Comparison of ENCODE assay signal across 15 cellular contexts in the genomic region with DNA sequence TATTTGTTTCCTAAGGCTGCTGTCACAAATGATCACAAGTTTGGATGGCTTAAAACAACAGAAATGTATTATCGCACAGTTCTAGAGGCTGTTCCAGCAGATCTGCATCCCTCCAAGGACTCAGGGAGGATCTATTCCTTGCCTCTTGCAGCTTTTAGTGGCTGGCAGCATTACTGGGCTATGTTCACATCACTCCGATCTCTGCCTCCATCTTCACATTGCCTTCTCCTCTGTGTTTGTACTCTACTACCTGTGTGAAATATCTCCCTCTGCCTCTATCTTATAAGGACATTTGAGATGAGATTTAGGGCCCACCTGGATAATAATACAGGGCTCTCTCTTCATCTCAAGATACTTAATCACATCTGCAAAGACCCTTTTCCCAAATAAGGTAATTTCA. TPM values are rescaled to one million over a fixed set of nuclear protein-coding genes. Genes with fewer than 3 reads are reported as not detected.
DNase-seq lines count a peak whose midpoint lies in the region; ATAC-seq, FAIRE-seq and TF ChIP-seq lines count a peak whose summit lies in the region.
"Had no signal": no experiment of that assay in that cellular context is flagged by ENCODE, and none has a peak within 500 bp of the region (broad histone marks: within the 10 kb centered on the region; RNA-seq: fewer than 3 reads in every experiment).

No MANE protein-coding gene starts in this region.

- TF ChIP-seq CTCF in nephron progenitor cell (IDR thresholded peaks at IDR 0.05) (no peak), vagina (IDR thresholded peaks at IDR 0.05) (no peak)

- DNase-seq in right cardiac atrium (no peak), Right ventricle myocardium superior (no peak), nephron progenitor cell (no peak), vagina (ENCODE audit: extremely low spot score in 2 of 2) (no peak), NCI-H82 treated with DMSO at 0.1 percent for 48 hours (lab: John Stamatoyannopoulos, UW; ENCODE audit: unreplicated experiment) (no peak), cerebellum (ENCODE audit: low spot score) (no peak), RCC 7860 (ENCODE audit: low spot score) (no peak)
- no peak for DNase-seq in activated naive CD8-positive, alpha-beta T cell treated with anti-CD3 and anti-CD28 coated beads, Interleukin-2, amount 10 ng/mL, durations not matched to agents 7 days and 5 days
- DNase-seq: activated gamma-delta T cell treated with Interleukin-2 at 50 U/mL for 16 hours, BE2C, posterior cingulate gyrus, SHP77 treated with DMSO at 0.1 percent for 48 hours had no signal

- H3K36me3 Mint-ChIP-seq in activated naive CD8-positive, alpha-beta T cell treated with anti-CD3 and anti-CD28 coated beads, Interleukin-2, amount 10 ng/mL, durations not matched to agents 7 days and 5 days: peaks cover 66% of the 10 kb centered on the region
- H3K36me3 Mint-ChIP-seq in nephron progenitor cell (ENCODE audit: low read depth): peaks cover 71% of the 10 kb centered on the region

- H3K4me1 ChIP-seq in right cardiac atrium (ENCODE audit: control insufficient read depth, insufficient read depth, low read length): no peaks in the 10 kb centered on the region
- peaks cover 39% of the 10 kb centered on the region for H3K4me1 ChIP-seq in vagina
- H3K4me1 ChIP-seq: BE2C, esophagus muscularis mucosa had no signal

- POLR2A ChIA-PET in activated naive CD8-positive, alpha-beta T cell treated with anti-CD3 and anti-CD28 coated beads, Interleukin-2, amount 10 ng/mL, durations not matched to agents 7 days and 5 days (lab: Charles Lee): interaction anchor here (1.6 to 5.9 kb wide), 4 partner anchors 16 to 66 kb away, joined by 4 to 59 read pairs (median 20); partner anchors contain the start of genes METTL4, NDC80 and SMCHD1

- TF ChIP-seq POLR2A in vagina (IDR thresholded peaks at IDR 0.05): no peak

- peak overlapping the region; percentile 81 for H3K4me3 Mint-ChIP-seq in activated naive CD8-positive, alpha-beta T cell treated with anti-CD3 and anti-CD28 coated beads, Interleukin-2, amount 10 ng/mL, durations not matched to agents 7 days and 5 days
- no peak overlapping the region for H3K4me3 Mint-ChIP-seq in nephron progenitor cell

- peak overlapping the region; percentile 62 for H3K27ac ChIP-seq in right cardiac atrium (ENCODE audit: low read length)
- H3K27ac ChIP-seq in vagina: peak overlapping the region; percentile 81

- no peak for ATAC-seq in right cardiac atrium
- no peak for ATAC-seq in Right ventricle myocardium superior (ENCODE audit: poor library complexity)
- ATAC-seq in activated naive CD8-positive, alpha-beta T cell treated with anti-CD3 and anti-CD28 coated beads, Interleukin-2, amount 10 ng/mL, durations not matched to agents 7 days and 5 days (ENCODE audit: low read depth): peak; percentile 35

- intact Hi-C loops in right cardiac atrium (cut with DNase I) (no loop called here), Right ventricle myocardium superior (cut with DNase I) (no loop called here), vagina (cut with DNase I) (no loop called here)

- H3K27me3 Mint-ChIP-seq in activated naive CD8-positive, alpha-beta T cell treated with anti-CD3 and anti-CD28 coated beads, Interleukin-2, amount 10 ng/mL, durations not matched to agents 7 days and 5 days: no peaks in the 10 kb centered on the region
- H3K27me3 Mint-ChIP-seq in nephron progenitor cell (ENCODE audit: low read depth, poor library complexity): no peaks in the 10 kb centered on the region

- whole genome bisulfite sequencing in right cardiac atrium: 82% methylated on average over 2 of the region's 2 CpGs

- peak overlapping the region; percentile 98 for H3K27ac Mint-ChIP-seq in activated naive CD8-positive, alpha-beta T cell treated with anti-CD3 and anti-CD28 coated beads, Interleukin-2, amount 10 ng/mL, durations not matched to agents 7 days and 5 days
- peak overlapping the region; percentile 23 for H3K27ac Mint-ChIP-seq in nephron progenitor cell

- H3K4me1 Mint-ChIP-seq in activated naive CD8-positive, alpha-beta T cell treated with anti-CD3 and anti-CD28 coated beads, Interleukin-2, amount 10 ng/mL, durations not matched to agents 7 days and 5 days: peaks cover 39% of the 10 kb centered on the region
- no peaks in the 10 kb centered on the region for H3K4me1 Mint-ChIP-seq in nephron progenitor cell

- no peak for FAIRE-seq in RCC 7860 (lab: Jason Lieb, UNC)
- FAIRE-seq: GM18507 had no signal

- H3K27me3 ChIP-seq in right cardiac atrium (ENCODE audit: control insufficient read depth, insufficient read depth) (no peaks in the 10 kb centered on the region), vagina (no peaks in the 10 kb centered on the region)
- H3K27me3 ChIP-seq: BE2C, esophagus muscularis mucosa had no signal

- H3K9me3 ChIP-seq in right cardiac atrium (ENCODE audit: control insufficient read depth, low read length) (no peaks in the 10 kb centered on the region), vagina (no peaks in the 10 kb centered on the region)
- H3K9me3 ChIP-seq: BE2C, esophagus muscularis mucosa had no signal

- no peak overlapping the region for H3K4me3 ChIP-seq in right cardiac atrium (ENCODE audit: low read length)
- H3K4me3 ChIP-seq in vagina: peak overlapping the region; percentile 8 to 24
- H3K4me3 ChIP-seq: lung had no signal

- H3K9me3 Mint-ChIP-seq in activated naive CD8-positive, alpha-beta T cell treated with anti-CD3 and anti-CD28 coated beads, Interleukin-2, amount 10 ng/mL, durations not matched to agents 7 days and 5 days: peaks cover 1% of the 10 kb centered on the region
- H3K9me3 Mint-ChIP-seq in nephron progenitor cell: peaks cover 2% of the 10 kb centered on the region

- H3K36me3 ChIP-seq in vagina: no peaks in the 10 kb centered on the region
- H3K36me3 ChIP-seq: esophagus muscularis mucosa had no signal

RNA-seq across cellular contexts. Expression of gene NDC80, which starts 18.9 kb away (rescaled TPM):
- 1 to 10 TPM in 1 of 4 donors, under 1 TPM in 3; 0.17 to 1.1 (median 0.36) TPM for total RNA-seq in right cardiac atrium
- polyA plus RNA-seq in right cardiac atrium: 0.18 TPM
- total RNA-seq in Right ventricle myocardium superior: 0.27 TPM
- total RNA-seq in activated naive CD8-positive, alpha-beta T cell treated with anti-CD3 and anti-CD28 coated beads, Interleukin-2, amount 10 ng/mL, durations not matched to agents 7 days and 5 days: 10 to 100 TPM; 66.0 to 67.0 TPM
- total RNA-seq in vagina: 3.9 TPM
- 20.3 TPM for total RNA-seq in cerebellum

RNA-seq across cellular contexts. Expression of gene METTL4, which starts 19.0 kb away (rescaled TPM):
- total RNA-seq in right cardiac atrium (10 to 100 TPM in 2 of 4 donors, 1 to 10 TPM in 2; 6.3 to 10.8 (median 9.3) TPM), Right ventricle myocardium superior (7.9 TPM), vagina (11.5 TPM), cerebellum (18.4 TPM)
- polyA plus RNA-seq in right cardiac atrium: 5.8 TPM
- 10 to 100 TPM; 22.7 to 25.8 TPM for total RNA-seq in activated naive CD8-positive, alpha-beta T cell treated with anti-CD3 and anti-CD28 coated beads, Interleukin-2, amount 10 ng/mL, durations not matched to agents 7 days and 5 days
